26 cellular contexts compared by ENCODE assay signal in the genomic region with DNA sequence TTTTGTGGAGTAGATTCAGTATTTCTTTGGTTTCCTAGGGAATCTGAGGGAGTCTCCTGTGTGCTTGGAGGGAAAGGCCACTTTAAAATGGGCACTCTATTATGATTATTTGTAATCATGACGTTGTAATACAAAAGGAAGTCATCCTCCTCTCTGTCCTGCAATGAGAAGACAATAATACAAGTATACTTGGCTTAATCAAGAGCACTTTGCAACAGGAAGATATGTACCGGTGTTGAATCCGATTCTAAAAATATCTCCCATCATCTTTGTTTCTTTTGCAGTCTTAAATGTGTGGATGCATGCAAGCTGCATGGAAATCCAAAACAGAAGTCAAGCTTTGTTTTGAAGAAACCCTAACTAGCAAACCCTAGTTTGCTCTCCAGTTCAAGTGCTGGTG.
DNase-seq lines count a peak whose midpoint lies in the region; ATAC-seq and TF ChIP-seq lines count a peak whose summit lies in the region.
"Had no signal": no experiment of that assay in that cellular context is flagged by ENCODE, and none has a peak within 500 bp of the region (broad histone marks: within the 10 kb centered on the region; RNA-seq: fewer than 3 reads in every experiment).

No MANE protein-coding gene starts in this region.

- ATAC-seq in heart left ventricle (peak in 1 of 4 donors; percentile 27), HG03135 (IDR thresholded peaks at IDR 0.05; ENCODE audit: unreplicated experiment) (no peak), HG03159 (IDR thresholded peaks at IDR 0.05; ENCODE audit: unreplicated experiment) (no peak), T-cell (replicated peaks in 1 of 4) (no peak)
- ATAC-seq: HepG2 had no signal

- H3K36me3 Mint-ChIP-seq in nephron (ENCODE audit: low read depth) (no peaks in the 10 kb centered on the region), T-cell (no peaks in the 10 kb centered on the region)
- H3K36me3 Mint-ChIP-seq: CD14-positive monocyte had no signal

- H3K27me3 Mint-ChIP-seq in nephron (ENCODE audit: low read depth), result peaks cover 28% of the 10 kb centered on the region
- H3K27me3 Mint-ChIP-seq in T-cell, result peaks cover 17 to 28% of the 10 kb centered on the region in 2 donors

- H3K27ac ChIP-seq in heart left ventricle, result peak overlapping the region in 7 of 12 donors; percentile 19 to 67 (median 48)
- H3K27ac ChIP-seq in right atrium auricular region, result peak overlapping the region in 1 of 2 donors; percentile 18
- H3K27ac ChIP-seq in angular gyrus (ENCODE audit: low read depth, low read length), result peak overlapping the region; percentile 64
- peak overlapping the region; percentile 96 for H3K27ac ChIP-seq in temporal lobe (ENCODE audit: low read depth, low read length)
- H3K27ac ChIP-seq: 22Rv1, Peyer's patch had no signal

- H3K4me1 ChIP-seq in heart left ventricle, result peaks cover 4 to 53% (median 39%) of the 10 kb centered on the region in 12 donors
- H3K4me1 ChIP-seq in right atrium auricular region, result peaks cover 0 to 36% of the 10 kb centered on the region in 2 donors
- H3K4me1 ChIP-seq: BE2C, Peyer's patch had no signal

- POLR2A ChIA-PET in T-cell (lab: Charles Lee), result interaction anchor here in 1 of 2 donors (0.5 kb wide), 1 partner anchor 106 kb away, joined by 4 read pairs; no protein-coding TSS in a partner anchor

- no peaks in the 10 kb centered on the region for H3K9me3 ChIP-seq in heart left ventricle
- H3K9me3 ChIP-seq in right atrium auricular region, result no peaks in the 10 kb centered on the region
- H3K9me3 ChIP-seq: BE2C, Peyer's patch had no signal

- WGBS in heart left ventricle, 4 donors, result 12 to 24% (median 21%) methylated on average over 3 of the region's 3 CpGs

- H3K27me3 ChIP-seq in heart left ventricle (no peaks in the 10 kb centered on the region), right atrium auricular region (no peaks in the 10 kb centered on the region)
- H3K27me3 ChIP-seq: BE2C, Peyer's patch had no signal

- intact Hi-C loops in heart left ventricle (cut with DNase I), result no loop called here

- H3K4me3 ChIP-seq in heart left ventricle, result peak overlapping the region in 1 of 12 donors; percentile 20
- H3K4me3 ChIP-seq in right atrium auricular region, result no peak overlapping the region
- H3K4me3 ChIP-seq: Peyer's patch had no signal

- H3K4me3 Mint-ChIP-seq in nephron (no peak overlapping the region), T-cell (no peak overlapping the region)
- H3K4me3 Mint-ChIP-seq: CD14-positive monocyte; CD8-positive, alpha-beta memory T cell had no signal

- TF ChIP-seq CTCF in heart left ventricle (IDR thresholded peaks at IDR 0.05), result no peak
- TF ChIP-seq CTCF in right atrium auricular region (IDR thresholded peaks at IDR 0.05), result no peak
- no peak for TF ChIP-seq CTCF in nephron (IDR thresholded peaks at IDR 0.05; ENCODE audit: unreplicated experiment in 3 of 3)

- no peak for TF ChIP-seq POLR2A in heart left ventricle (IDR thresholded peaks at IDR 0.05)

- DNase-seq in heart left ventricle (no peak), right atrium auricular region (ENCODE audit: low spot score) (no peak), T-cell (no peak)
- DNase-seq: BE2C; CD8-positive, alpha-beta memory T cell; DMS79 treated with DMSO at 0.1 percent for 48 hours; GF-D8; HCEC 1CT; Karpas-422; NCI-H1092; NCI-H1436; NCI-H187 treated with DMSO at 0.1 percent for 48 hours; NCI-H2171 treated with DMSO at 0.1 percent for 48 hours; NCI-H345; NCI-H524; NCI-H774; Peyer's patch; SHP77 treated with DMSO at 0.1 percent for 48 hours had no signal

- CTCF ChIA-PET in T-cell (lab: Charles Lee), result no interaction called here

- H3K27ac Mint-ChIP-seq in nephron (peak overlapping the region in 2 of 3 experiments; percentile 2 to 13), T-cell (no peak overlapping the region)

- H3K9me3 Mint-ChIP-seq in nephron, result peaks cover 4% of the 10 kb centered on the region
- no peaks in the 10 kb centered on the region for H3K9me3 Mint-ChIP-seq in T-cell
- H3K9me3 Mint-ChIP-seq: CD8-positive, alpha-beta memory T cell had no signal

- H3K36me3 ChIP-seq in heart left ventricle (no peaks in the 10 kb centered on the region), right atrium auricular region (no peaks in the 10 kb centered on the region)
- H3K36me3 ChIP-seq: BE2C, Peyer's patch had no signal

- H3K4me1 Mint-ChIP-seq in nephron (peaks cover 39% of the 10 kb centered on the region), T-cell (no peaks in the 10 kb centered on the region)

Comparison
In these comparisons a context has a peak if more than half of its experiments do, and no peak if none do; other contexts are left out.
1. H3K27ac Mint-ChIP-seq: peak in nephron (2 of 3); none in T-cell (0 of 2).